In genomic region chr17:42993913-42994312, GRCh38 we compare ENCODE assay signal across 1 cellular context. TPM values are rescaled to one million over a fixed set of nuclear protein-coding genes. Genes with fewer than 3 reads are reported as not detected.
"Had no signal": no experiment of that assay in that cellular context is flagged by ENCODE, and none has a peak within 500 bp of the region (broad histone marks: within the 10 kb centered on the region; RNA-seq: fewer than 3 reads in every experiment).

No MANE protein-coding gene starts in this region.

RNA-seq across cellular contexts. Expression of gene IFI35, which starts 12.7 kb away (rescaled TPM):
- total RNA-seq: SJCRH30 had no signal
